11 cellular contexts compared by ENCODE assay signal in the genomic region with DNA sequence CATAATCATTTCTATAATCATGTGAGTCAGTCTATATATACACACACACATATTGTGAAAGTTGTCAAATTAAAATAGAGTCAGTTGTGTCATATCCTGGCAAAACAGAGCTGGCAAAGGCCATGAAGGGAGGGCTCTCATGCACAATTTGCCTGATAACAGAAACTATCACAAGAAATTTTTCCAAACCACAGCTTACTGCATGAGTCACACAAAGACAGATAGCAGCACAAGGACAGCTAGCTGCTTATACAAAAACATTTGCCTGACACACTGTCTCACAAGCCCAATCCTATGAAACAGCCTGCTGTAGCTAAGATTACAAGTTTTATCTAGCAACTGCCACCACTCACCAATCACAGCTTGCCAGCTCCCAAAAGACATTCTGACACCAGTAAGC.
A peak's percentile ranks its signal among the peaks of the same experiment; 100 is the strongest.
DNase-seq lines count a peak whose midpoint lies in the region; ATAC-seq, FAIRE-seq and TF ChIP-seq lines count a peak whose summit lies in the region.
"Had no signal": no experiment of that assay in that cellular context is flagged by ENCODE, and none has a peak within 500 bp of the region (broad histone marks: within the 10 kb centered on the region; RNA-seq: fewer than 3 reads in every experiment).

No MANE protein-coding gene starts in this region.

- CTCF ChIA-PET in PC-3 (lab: Charles Lee), result no interaction called here
- CTCF ChIA-PET in H1 (lab: Charles Lee; ENCODE audit: partially characterized antibody), result interaction anchor here (0.7 kb wide), 1 partner anchor 172 kb away, joined by 3 read pairs; no protein-coding TSS in a partner anchor

- no peak overlapping the region for H2BK20ac ChIP-seq in H1 (ENCODE audit: low read length)

- H3K4me3 ChIP-seq in PC-3 (ENCODE audit: low read length) (no peak overlapping the region), H1 (ENCODE audit: extremely low read depth in 1 of 4, insufficient read depth in 2 of 4, low read depth in 3 of 4, low read length in 4 of 4) (no peak overlapping the region), mesendoderm (ENCODE audit: low read length) (no peak overlapping the region)
- H3K4me3 ChIP-seq: spleen had no signal

- H3K9me3 ChIP-seq in PC-3 (ENCODE audit: low read length) (no peaks in the 10 kb centered on the region), H1 (ENCODE audit: insufficient read depth in 2 of 2, low read depth in 1 of 2, low read length in 1 of 2) (no peaks in the 10 kb centered on the region)
- H3K9me3 ChIP-seq: spleen had no signal

- H4K91ac ChIP-seq in H1 (replicated peaks; ENCODE audit: insufficient read length, low read length), result no peak overlapping the region

- H3K9ac ChIP-seq in PC-3 (ENCODE audit: low read length) (no peak overlapping the region), H1 (replicated peaks in 1 of 4; ENCODE audit: extremely low read depth in 1 of 4, low read depth in 3 of 4, low read length in 3 of 4) (no peak overlapping the region), mesendoderm (ENCODE audit: low read length) (no peak overlapping the region)

- no peak for TF ChIP-seq RAD21 in H1 (IDR thresholded peaks at IDR 0.05 in 1 of 2, conservative IDR thresholded peaks at IDR 0.05 in 1 of 2; ENCODE audit: low read depth in 2 of 2, low read length in 2 of 2)

- H3K4me2 ChIP-seq in PC-3 (ENCODE audit: low read length) (no peak overlapping the region), H1 (ENCODE audit: insufficient read depth in 1 of 2, low read depth in 2 of 2, low read length in 2 of 2) (no peak overlapping the region), mesendoderm (ENCODE audit: low read length) (no peak overlapping the region)

- H4K8ac ChIP-seq in H1 (ENCODE audit: extremely low read depth, insufficient read depth, low read length) (no peak overlapping the region), mesendoderm (ENCODE audit: low read depth, low read length) (no peak overlapping the region)

- no peak overlapping the region for H3K14ac ChIP-seq in H1 (ENCODE audit: insufficient read length)

- H3K79me2 ChIP-seq in PC-3 (ENCODE audit: low read length), result no peaks in the 10 kb centered on the region
- H3K79me2 ChIP-seq in H1 (ENCODE audit: control insufficient read depth in 1 of 2, insufficient read depth in 2 of 2, low read length in 2 of 2), result no peaks in the 10 kb centered on the region
- no peaks in the 10 kb centered on the region for H3K79me2 ChIP-seq in mesendoderm (ENCODE audit: control insufficient read depth, insufficient read depth, low read length)

- H3K4ac ChIP-seq in H1 (replicated peaks; ENCODE audit: insufficient read length, low read depth, low read length), result no peak overlapping the region
- no peak overlapping the region for H3K4ac ChIP-seq in mesendoderm (ENCODE audit: low read depth, low read length)

- no peak overlapping the region for H2AFZ ChIP-seq in PC-3 (ENCODE audit: low read length)
- 0 out of 2 replicates have a peak overlapping the region, but pooled peaks have one; percentile 20 for H2AFZ ChIP-seq in H1 (ENCODE audit: low read length)

- H2BK120ac ChIP-seq in H1 (replicated peaks; ENCODE audit: low read depth, low read length) (no peak overlapping the region), mesendoderm (ENCODE audit: low read depth, low read length) (no peak overlapping the region)

- DNase-seq in H4 (ENCODE audit: low spot score), result peak; percentile 70
- DNase-seq in PC-3, result peak; percentile 32
- no peak for DNase-seq in H1 (ENCODE audit: low read depth in 1 of 2, low spot score in 2 of 2)
- peak; percentile 92 for DNase-seq in mesendoderm
- DNase-seq in NCI-H748 (lab: John Stamatoyannopoulos, UW; ENCODE audit: unreplicated experiment), result no peak
- DNase-seq: KG1, NCI-H774, spleen had no signal

- no peaks in the 10 kb centered on the region for H3K9me2 ChIP-seq in PC-3 (replicated peaks; ENCODE audit: low read length)

- no TSS peak for BruUV-seq in PC-3 (replicated peaks; lab: Mats Ljungman, UMichigan)

- no peak overlapping the region for H3K56ac ChIP-seq in H1 (replicated peaks; ENCODE audit: insufficient read length, low read depth, low read length)
- H3K56ac ChIP-seq in mesendoderm (ENCODE audit: low read length), result no peak overlapping the region

- H3K23ac ChIP-seq in H1 (ENCODE audit: insufficient read length) (no peak overlapping the region), mesendoderm (ENCODE audit: low read length) (no peak overlapping the region)

- H3K36me3 ChIP-seq in PC-3 (ENCODE audit: low read depth, low read length), result no peaks in the 10 kb centered on the region
- H3K36me3 ChIP-seq in H1 (ENCODE audit: control insufficient read depth in 2 of 4, insufficient read depth in 4 of 4, low read length in 3 of 4), result no peaks in the 10 kb centered on the region
- no peaks in the 10 kb centered on the region for H3K36me3 ChIP-seq in mesendoderm (ENCODE audit: control insufficient read depth, insufficient read depth, low read length)
- H3K36me3 ChIP-seq: spleen had no signal

- H2BK15ac ChIP-seq in H1 (ENCODE audit: low read length) (no peak overlapping the region), mesendoderm (replicated peaks; ENCODE audit: low read depth) (no peak overlapping the region)

- H2BK12ac ChIP-seq in H1 (ENCODE audit: low read depth, low read length), result no peak overlapping the region

- no peaks in the 10 kb centered on the region for H3K23me2 ChIP-seq in H1 (ENCODE audit: low read depth, low read length)

- no peak for TF ChIP-seq EP300 in H1 (IDR thresholded peaks at IDR 0.05; ENCODE audit: borderline replicate concordance in 1 of 2, low read depth in 2 of 2, low read length in 2 of 2)

- H2BK5ac ChIP-seq in H1 (ENCODE audit: low read depth, low read length) (no peak overlapping the region), mesendoderm (ENCODE audit: low read length) (peak overlapping the region; percentile 6)

- H2AK5ac ChIP-seq in H1 (ENCODE audit: low read depth, low read length) (no peak overlapping the region), mesendoderm (ENCODE audit: low read length) (no peak overlapping the region)

- H3K4me1 ChIP-seq in PC-3 (ENCODE audit: insufficient read depth, low read length) (no peaks in the 10 kb centered on the region), H1 (replicated peaks in 1 of 4; ENCODE audit: control insufficient read depth in 3 of 4, insufficient read depth in 4 of 4, low read length in 3 of 4) (peaks cover 0 to 3% (median 0%) of the 10 kb centered on the region in 4 experiments; a peak in 1 of 7 replicates), mesendoderm (ENCODE audit: control insufficient read depth, low read depth, low read length) (peaks cover 3% of the 10 kb centered on the region)
- H3K4me1 ChIP-seq: spleen had no signal

- TF ChIP-seq POLR2A in H1 (IDR thresholded peaks at IDR 0.05; ENCODE audit: control extremely low read depth in 1 of 2, low read depth in 2 of 2, low read length in 2 of 2), result no peak

- H3K18ac ChIP-seq in H1 (ENCODE audit: extremely low read depth, low read length) (no peak overlapping the region), mesendoderm (ENCODE audit: low read length) (no peak overlapping the region)

- no peaks in the 10 kb centered on the region for H3K27me3 ChIP-seq in PC-3 (ENCODE audit: low read length)
- H3K27me3 ChIP-seq in H1 (replicated peaks in 1 of 4; ENCODE audit: control insufficient read depth in 3 of 4, extremely low read depth in 1 of 4, insufficient read depth in 3 of 4, low read length in 3 of 4), result no peaks in the 10 kb centered on the region
- H3K27me3 ChIP-seq in mesendoderm (ENCODE audit: insufficient read depth, low read length, poor library complexity), result no peaks in the 10 kb centered on the region
- H3K27me3 ChIP-seq: spleen had no signal

- H4K20me1 ChIP-seq in PC-3 (ENCODE audit: low read length), result no peaks in the 10 kb centered on the region
- no peaks in the 10 kb centered on the region for H4K20me1 ChIP-seq in H1 (replicated peaks in 1 of 2; ENCODE audit: control insufficient read depth in 1 of 2, insufficient read depth in 2 of 2, low read length in 2 of 2)

- H3K27ac ChIP-seq in PC-3 (ENCODE audit: low read length), result no peak overlapping the region
- no peak overlapping the region for H3K27ac ChIP-seq in H1 (ENCODE audit: low read depth, low read length)
- peak overlapping the region; percentile 51 for H3K27ac ChIP-seq in mesendoderm (ENCODE audit: low read depth, low read length)
- H3K27ac ChIP-seq: spleen had no signal

- POLR2A ChIA-PET in PC-3 (lab: Charles Lee; ENCODE audit: unreplicated experiment), result no interaction called here
- POLR2A ChIA-PET in H1 (lab: Charles Lee; ENCODE audit: partially characterized antibody), result no interaction called here

- intact Hi-C loops in PC-3 (cut with micrococcal nuclease), result no loop called here

- no peaks in the 10 kb centered on the region for H3K79me1 ChIP-seq in H1 (ENCODE audit: low read depth, low read length)
- no peaks in the 10 kb centered on the region for H3K79me1 ChIP-seq in mesendoderm (ENCODE audit: low read length)

- FAIRE-seq in H1 (lab: Jason Lieb, UNC), result no peak

- no peak for TF ChIP-seq CTCF in PC-3 (conservative IDR thresholded peaks at IDR 0.05; ENCODE audit: low read depth, low read length)
- no peak for TF ChIP-seq CTCF in H1 (IDR thresholded peaks at IDR 0.05; ENCODE audit: control extremely low read depth in 1 of 3, insufficient read depth in 1 of 3, low read depth in 1 of 3, low read length in 3 of 3)

- H4K5ac ChIP-seq in H1 (ENCODE audit: insufficient read length, low read depth, low read length) (no peak overlapping the region), mesendoderm (ENCODE audit: low read length) (no peak overlapping the region)

- no peaks in the 10 kb centered on the region for H3F3A ChIP-seq in PC-3 (ENCODE audit: low read length, unreplicated experiment)

- no peak; the same call in 1 of the 2 replicates for ATAC-seq in PC-3
- ATAC-seq in GM19395 (IDR thresholded peaks at IDR 0.05; ENCODE audit: unreplicated experiment), result no peak
- ATAC-seq in GM18907 (IDR thresholded peaks at IDR 0.05; ENCODE audit: unreplicated experiment), result no peak
- no peak for ATAC-seq in HG02588 (IDR thresholded peaks at IDR 0.05; ENCODE audit: unreplicated experiment)

TF ChIP-seq in H1, 55 proteins besides CTCF, POLR2A, EP300 and RAD21 (continues in another document):
- TF ChIP-seq RXRA (IDR thresholded peaks at IDR 0.05; ENCODE audit: insufficient read depth, low read depth, low read length) (no peak), GABPA (IDR thresholded peaks at IDR 0.05; ENCODE audit: borderline replicate concordance, insufficient read depth, low read length) (no peak), SUZ12 (IDR thresholded peaks at IDR 0.05; ENCODE audit: low read length) (no peak), EZH2 (IDR thresholded peaks at IDR 0.05; ENCODE audit: low read depth, low read length, severe bottlenecking) (no peak), HDAC6 (IDR thresholded peaks at IDR 0.05; ENCODE audit: low read depth, low read length) (no peak)

Comparison
In these comparisons a context has a peak if more than half of its experiments do, and no peak if none do; other contexts are left out.
1. DNase-seq: peak in H4 (single experiment), PC-3 (single experiment) and mesendoderm (single experiment); none in H1 (0 of 2) and NCI-H748 (single experiment).